In genomic region chr20:44747166-44748004, GRCh38 we compare ENCODE assay signal across 1 cellular context.
TF ChIP-seq lines count a peak whose summit lies in the region.

No MANE protein-coding gene starts in this region.

TF ChIP-seq in K562, 482 proteins besides CTCF, POLR2A, EP300 and RAD21 (continued from another document):
- TF ChIP-seq HMGXB4 (CRISPR knock-in tag; IDR thresholded peaks at IDR 0.05) (no peak), ZNF696 (CRISPR knock-in tag; conservative IDR thresholded peaks at IDR 0.05) (no peak), JUND (IDR thresholded peaks at IDR 0.05; ENCODE audit: borderline replicate concordance, low read depth, low read length) (peak; percentile 26; the same call in 1 of the 2 replicates), JUND (tag; IDR thresholded peaks at IDR 0.05; ENCODE audit: borderline replicate concordance, low read depth, low read length) (no peak), ZNF436 (CRISPR knock-in tag; IDR thresholded peaks at IDR 0.05) (no peak), ZNF785 (CRISPR knock-in tag; IDR thresholded peaks at IDR 0.05) (no peak), SIX5 (IDR thresholded peaks at IDR 0.05; ENCODE audit: borderline replicate concordance in 1 of 2, insufficient read depth in 1 of 2, low read depth in 1 of 2, low read length in 2 of 2) (no peak), PRPF4 (IDR thresholded peaks at IDR 0.05; ENCODE audit: insufficient read depth, low read depth, low read length, poor library complexity, severe bottlenecking) (no peak), LCOR (CRISPR knock-in tag; IDR thresholded peaks at IDR 0.05) (0 out of 2 replicates have a peak, but pooled peaks have one; percentile 49), ZNF592 (IDR thresholded peaks at IDR 0.05) (no peak), KLF16 (IDR thresholded peaks at IDR 0.05) (no peak; the same call in 1 of the 2 replicates), ELF2 (CRISPR knock-in tag; IDR thresholded peaks at IDR 0.05) (no peak), RBFOX2 (IDR thresholded peaks at IDR 0.05; ENCODE audit: low read depth, low read length) (no peak), E2F8 (IDR thresholded peaks at IDR 0.05; ENCODE audit: low read depth, partially characterized antibody) (no peak), HDAC8 (tag; IDR thresholded peaks at IDR 0.05) (no peak), JUNB (CRISPR knock-in tag; conservative IDR thresholded peaks at IDR 0.05) (no peak)
